Comparison of ENCODE assay signal across 28 cellular contexts in genomic region chr1:5798904-5799303, GRCh38.
"Had no signal": no experiment of that assay in that cellular context is flagged by ENCODE, and none has a peak within 500 bp of the region (broad histone marks: within the 10 kb centered on the region; RNA-seq: fewer than 3 reads in every experiment).

No MANE protein-coding gene starts in this region.

- H3K9me3 ChIP-seq: stomach, suprapubic skin, testis, thoracic aorta, thyroid gland, transverse colon, upper lobe of left lung, upper lobe of right lung, vagina had no signal

- H3K4me3 ChIP-seq: stomach, suprapubic skin, testis, thoracic aorta, thyroid gland, tibial artery, tibial nerve, transverse colon, upper lobe of left lung, upper lobe of right lung, uterus, vagina had no signal

- DNase-seq: stimulated activated CD4-positive, alpha-beta T cell treated with anti-CD3 and anti-CD28 coated beads, Interleukin-2, amount 100 ng/mL, for 48 hours; stimulated activated CD4-positive, alpha-beta T cell treated with anti-CD3 and anti-CD28 coated beads, Interleukin-4, amount 100 ng/mL, for 1 hour; stimulated activated CD4-positive, alpha-beta T cell treated with anti-CD3 and anti-CD28 coated beads, Interleukin-4, amount 100 ng/mL, for 24 hours; stimulated activated CD4-positive, alpha-beta T cell treated with anti-CD3 and anti-CD28 coated beads, Interleukin-4, amount 100 ng/mL, for 4 hours; stimulated activated CD8-positive, alpha-beta memory T cell treated with anti-CD3 and anti-CD28 coated beads, Interleukin-4, amount 100 ng/mL, for 48 hours; stimulated activated naive B cell treated with anti-CD40 and anti-IgM and Interleukin-4, amounts not matched to agents 10 μg/mL and 1 μg/mL and 100 μg/mL, for 72 hours; stimulated activated naive CD4-positive, alpha-beta T cell; stimulated activated naive CD4-positive, alpha-beta T cell treated with Interleukin-2 at 50 U/mL for 16 hours; stimulated activated naive CD8-positive, alpha-beta T cell treated with anti-CD3 and anti-CD28 coated beads, Interleukin-15, amount 100 ng/mL, for 72 hours; stimulated activated naive CD8-positive, alpha-beta T cell treated with anti-CD3 and anti-CD28 coated beads, Interleukin-15, Interleukin-2, amounts not matched to agents 100 U/mL and 50 U/mL, for 24 hours; stomach; thyroid gland; tibial artery; transverse colon; trophoblast cell; upper lobe of left lung; upper lobe of right lung; uterus had no signal

- H3K27ac Mint-ChIP-seq: stimulated activated effector memory CD8-positive, alpha-beta T cell treated with anti-CD3 and anti-CD28 coated beads, Interleukin-12 subunit alpha, Interleukin-12 subunit beta, amount 100 ng/mL, for 72 hours; stimulated activated memory B cell treated with anti-CD40 and anti-IgM and Interleukin-4, amounts not matched to agents 10 μg/mL and 1 μg/mL and 100 μg/mL, for 72 hours; stimulated activated naive B cell treated with anti-CD40 and anti-IgM and Interleukin-4, amounts not matched to agents 10 μg/mL and 1 μg/mL and 100 μg/mL, for 72 hours; stimulated activated naive CD8-positive, alpha-beta T cell treated with anti-CD3 and anti-CD28 coated beads, Interleukin-15, amount 100 ng/mL, for 72 hours; stimulated activated naive CD8-positive, alpha-beta T cell treated with anti-CD3 and anti-CD28 coated beads, Interleukin-15, Interleukin-2, amounts not matched to agents 100 ng/mL and 50 ng/mL, for 24 hours; type B pancreatic cell had no signal

- H3K36me3 ChIP-seq: stomach, suprapubic skin, thoracic aorta, thyroid gland, tibial artery, tibial nerve, transverse colon, upper lobe of left lung, upper lobe of right lung, uterus, vagina had no signal

- H3K27ac ChIP-seq: stomach, suprapubic skin, thoracic aorta, thyroid gland, tibial artery, tibial nerve, transverse colon, upper lobe of left lung, upper lobe of right lung, uterus, vagina had no signal

- ATAC-seq: stimulated activated effector memory CD8-positive, alpha-beta T cell treated with anti-CD3 and anti-CD28 coated beads, Interleukin-12 subunit alpha, Interleukin-12 subunit beta, amount 100 ng/mL, for 72 hours; stimulated activated memory B cell treated with anti-CD40 and anti-IgM and Interleukin-4, amounts not matched to agents 10 μg/mL and 1 μg/mL and 100 μg/mL, for 72 hours; stimulated activated naive B cell treated with anti-CD40 and anti-IgM and Interleukin-4, amounts not matched to agents 10 μg/mL and 1 μg/mL and 100 μg/mL, for 72 hours; stimulated activated naive CD8-positive, alpha-beta T cell treated with anti-CD3 and anti-CD28 coated beads, Interleukin-15, amount 100 ng/mL, for 72 hours; stimulated activated naive CD8-positive, alpha-beta T cell treated with anti-CD3 and anti-CD28 coated beads, Interleukin-15, Interleukin-2, amounts not matched to agents 100 U/mL and 50 U/mL, for 24 hours; upper lobe of right lung had no signal

- H3K36me3 Mint-ChIP-seq: stimulated activated effector memory CD8-positive, alpha-beta T cell treated with anti-CD3 and anti-CD28 coated beads, Interleukin-12 subunit alpha, Interleukin-12 subunit beta, amount 100 ng/mL, for 72 hours; stimulated activated memory B cell treated with anti-CD40 and anti-IgM and Interleukin-4, amounts not matched to agents 10 μg/mL and 1 μg/mL and 100 μg/mL, for 72 hours; stimulated activated naive B cell treated with anti-CD40 and anti-IgM and Interleukin-4, amounts not matched to agents 10 μg/mL and 1 μg/mL and 100 μg/mL, for 72 hours; type B pancreatic cell had no signal

- H3K27me3 ChIP-seq: testis, thyroid gland, tibial nerve, upper lobe of left lung, upper lobe of right lung, uterus, vagina had no signal

- FAIRE-seq: urothelium cell line had no signal

- H3K27me3 Mint-ChIP-seq: stimulated activated memory B cell treated with anti-CD40 and anti-IgM and Interleukin-4, amounts not matched to agents 10 μg/mL and 1 μg/mL and 100 μg/mL, for 72 hours had no signal

- H3K4me1 Mint-ChIP-seq: stimulated activated effector memory CD8-positive, alpha-beta T cell treated with anti-CD3 and anti-CD28 coated beads, Interleukin-12 subunit alpha, Interleukin-12 subunit beta, amount 100 ng/mL, for 72 hours; stimulated activated memory B cell treated with anti-CD40 and anti-IgM and Interleukin-4, amounts not matched to agents 10 μg/mL and 1 μg/mL and 100 μg/mL, for 72 hours; stimulated activated naive B cell treated with anti-CD40 and anti-IgM and Interleukin-4, amounts not matched to agents 10 μg/mL and 1 μg/mL and 100 μg/mL, for 72 hours; stimulated activated naive CD8-positive, alpha-beta T cell treated with anti-CD3 and anti-CD28 coated beads, Interleukin-15, amount 100 ng/mL, for 72 hours had no signal

- H3K4me1 ChIP-seq: stomach, suprapubic skin, thyroid gland, tibial artery, tibial nerve, transverse colon, upper lobe of left lung, upper lobe of right lung, uterus, vagina had no signal

- H3K4me3 Mint-ChIP-seq: stimulated activated effector memory CD8-positive, alpha-beta T cell treated with anti-CD3 and anti-CD28 coated beads, Interleukin-12 subunit alpha, Interleukin-12 subunit beta, amount 100 ng/mL, for 72 hours; stimulated activated memory B cell treated with anti-CD40 and anti-IgM and Interleukin-4, amounts not matched to agents 10 μg/mL and 1 μg/mL and 100 μg/mL, for 72 hours; stimulated activated naive B cell treated with anti-CD40 and anti-IgM and Interleukin-4, amounts not matched to agents 10 μg/mL and 1 μg/mL and 100 μg/mL, for 72 hours; stimulated activated naive CD8-positive, alpha-beta T cell treated with anti-CD3 and anti-CD28 coated beads, Interleukin-15, amount 100 ng/mL, for 72 hours; stimulated activated naive CD8-positive, alpha-beta T cell treated with anti-CD3 and anti-CD28 coated beads, Interleukin-15, Interleukin-2, amounts not matched to agents 100 ng/mL and 50 ng/mL, for 24 hours; type B pancreatic cell had no signal

- H3K9me3 Mint-ChIP-seq: stimulated activated effector memory CD8-positive, alpha-beta T cell treated with anti-CD3 and anti-CD28 coated beads, Interleukin-12 subunit alpha, Interleukin-12 subunit beta, amount 100 ng/mL, for 72 hours; stimulated activated naive B cell treated with anti-CD40 and anti-IgM and Interleukin-4, amounts not matched to agents 10 μg/mL and 1 μg/mL and 100 μg/mL, for 72 hours; stimulated activated naive CD8-positive, alpha-beta T cell treated with anti-CD3 and anti-CD28 coated beads, Interleukin-15, amount 100 ng/mL, for 72 hours; type B pancreatic cell had no signal
